In the genomic region with DNA sequence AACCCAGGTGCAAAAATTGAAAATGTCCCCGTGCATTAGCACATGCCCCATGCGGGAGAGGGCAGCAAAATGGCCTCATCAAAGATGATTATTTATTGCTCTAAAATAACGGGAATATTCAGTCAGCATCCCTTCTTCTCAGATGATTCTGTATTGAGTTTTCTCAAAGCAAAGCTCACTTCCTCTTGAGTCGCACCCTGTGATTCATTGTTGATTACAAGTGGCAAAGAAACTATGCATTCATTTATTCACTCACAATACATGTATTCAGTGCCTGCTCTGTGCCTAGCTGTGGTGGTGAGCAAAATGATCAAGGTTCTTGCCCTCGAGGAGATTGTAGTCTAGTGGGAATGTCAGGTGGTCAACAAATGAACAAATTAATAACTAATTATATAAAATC, we compare ENCODE assay signal across 33 cellular contexts.
"Had no signal": no experiment of that assay in that cellular context is flagged by ENCODE, and none has a peak within 500 bp of the region (broad histone marks: within the 10 kb centered on the region; RNA-seq: fewer than 3 reads in every experiment).

No MANE protein-coding gene starts in this region.

- ATAC-seq: activated CD8-positive, alpha-beta memory T cell treated with anti-CD3 and anti-CD28 coated beads, Interleukin-2, amount 10 ng/mL, durations not matched to agents 7 days and 5 days; activated CD8-positive, alpha-beta T cell treated with anti-CD3 and anti-CD28 coated beads, Interleukin-2, amount 10 ng/mL, durations not matched to agents 7 days and 5 days; effector memory CD8-positive, alpha-beta T cell; gastroesophageal sphincter; naive thymus-derived CD8-positive, alpha-beta T cell; stimulated activated memory B cell treated with anti-CD40 and anti-IgM and Interleukin-4, amounts not matched to agents 10 μg/mL and 1 μg/mL and 100 μg/mL, for 72 hours; stimulated activated naive CD8-positive, alpha-beta T cell treated with anti-CD3 and anti-CD28 coated beads, Interleukin-15, amount 100 ng/mL, for 72 hours had no signal

- H3K27ac Mint-ChIP-seq: activated B cell treated with CpG ODN at 0.5 μM for 24 hours; activated CD8-positive, alpha-beta memory T cell treated with anti-CD3 and anti-CD28 coated beads, Interleukin-2, amount 10 ng/mL, durations not matched to agents 7 days and 5 days; activated CD8-positive, alpha-beta T cell treated with anti-CD3 and anti-CD28 coated beads, Interleukin-2, amount 10 ng/mL, durations not matched to agents 7 days and 5 days; activated naive CD8-positive, alpha-beta T cell; effector memory CD8-positive, alpha-beta T cell; stimulated activated memory B cell treated with anti-CD40 and anti-IgM and Interleukin-4, amounts not matched to agents 10 μg/mL and 1 μg/mL and 100 μg/mL, for 72 hours; stimulated activated naive CD8-positive, alpha-beta T cell treated with anti-CD3 and anti-CD28 coated beads, Interleukin-15, amount 100 ng/mL, for 72 hours; T-helper 2 cell treated with Interferon-gamma antibody and Interleukin-4, amounts not matched to agents 5 μg/mL and 100 μg/mL, for 36 hours had no signal

- H3K36me3 ChIP-seq: adrenal gland, ascending aorta, esophagus muscularis mucosa, gastroesophageal sphincter, right atrium auricular region, thyroid gland, upper lobe of left lung, vagina had no signal

- H3K27me3 ChIP-seq: adrenal gland, ascending aorta, right atrium auricular region, thyroid gland, upper lobe of left lung, vagina had no signal

- FAIRE-seq: kidney had no signal

- H2AFZ ChIP-seq: parathyroid adenoma had no signal

- H3K4me1 Mint-ChIP-seq: activated B cell treated with CpG ODN at 0.5 μM for 24 hours; activated CD8-positive, alpha-beta memory T cell treated with anti-CD3 and anti-CD28 coated beads, Interleukin-2, amount 10 ng/mL, durations not matched to agents 7 days and 5 days; naive thymus-derived CD8-positive, alpha-beta T cell; stimulated activated memory B cell treated with anti-CD40 and anti-IgM and Interleukin-4, amounts not matched to agents 10 μg/mL and 1 μg/mL and 100 μg/mL, for 72 hours; stimulated activated naive CD8-positive, alpha-beta T cell treated with anti-CD3 and anti-CD28 coated beads, Interleukin-15, amount 100 ng/mL, for 72 hours had no signal

- H3K4me2 ChIP-seq: smooth muscle cell had no signal

- H3K79me2 ChIP-seq: parathyroid adenoma had no signal

- H3K9me3 Mint-ChIP-seq: activated B cell treated with CpG ODN at 0.5 μM for 24 hours; effector memory CD8-positive, alpha-beta T cell; stimulated activated memory B cell treated with anti-CD40 and anti-IgM and Interleukin-4, amounts not matched to agents 10 μg/mL and 1 μg/mL and 100 μg/mL, for 72 hours; stimulated activated naive CD8-positive, alpha-beta T cell treated with anti-CD3 and anti-CD28 coated beads, Interleukin-15, amount 100 ng/mL, for 72 hours; T-helper 2 cell treated with Interferon-gamma antibody and Interleukin-4, amounts not matched to agents 5 μg/mL and 100 μg/mL, for 36 hours had no signal

- H3K9ac ChIP-seq: parathyroid adenoma had no signal

- H3K27me3 Mint-ChIP-seq: activated CD8-positive, alpha-beta memory T cell treated with anti-CD3 and anti-CD28 coated beads, Interleukin-2, amount 10 ng/mL, durations not matched to agents 7 days and 5 days; stimulated activated memory B cell treated with anti-CD40 and anti-IgM and Interleukin-4, amounts not matched to agents 10 μg/mL and 1 μg/mL and 100 μg/mL, for 72 hours had no signal

- H3K9me3 ChIP-seq: adrenal gland, ascending aorta, esophagus muscularis mucosa, gastroesophageal sphincter, right atrium auricular region, thyroid gland, upper lobe of left lung, vagina had no signal

- H3K4me3 Mint-ChIP-seq: activated B cell treated with CpG ODN at 0.5 μM for 24 hours; activated CD8-positive, alpha-beta memory T cell treated with anti-CD3 and anti-CD28 coated beads, Interleukin-2, amount 10 ng/mL, durations not matched to agents 7 days and 5 days; activated CD8-positive, alpha-beta T cell treated with anti-CD3 and anti-CD28 coated beads, Interleukin-2, amount 10 ng/mL, durations not matched to agents 7 days and 5 days; activated naive CD8-positive, alpha-beta T cell; effector memory CD8-positive, alpha-beta T cell; naive thymus-derived CD8-positive, alpha-beta T cell; neural crest cell; stimulated activated memory B cell treated with anti-CD40 and anti-IgM and Interleukin-4, amounts not matched to agents 10 μg/mL and 1 μg/mL and 100 μg/mL, for 72 hours; stimulated activated naive CD8-positive, alpha-beta T cell treated with anti-CD3 and anti-CD28 coated beads, Interleukin-15, amount 100 ng/mL, for 72 hours; T-helper 2 cell treated with Interferon-gamma antibody and Interleukin-4, amounts not matched to agents 5 μg/mL and 100 μg/mL, for 36 hours had no signal

- H3K4me3 ChIP-seq: adrenal gland, ascending aorta, esophagus muscularis mucosa, gastroesophageal sphincter, right atrium auricular region, smooth muscle cell, thyroid gland, upper lobe of left lung, vagina had no signal

- DNase-seq: activated B cell treated with CpG ODN at 0.5 μM for 24 hours; activated CD8-positive, alpha-beta memory T cell treated with anti-CD3 and anti-CD28 coated beads, Interleukin-2, amount 10 ng/mL, durations not matched to agents 7 days and 5 days; activated CD8-positive, alpha-beta T cell treated with anti-CD3 and anti-CD28 coated beads, Interleukin-2, amount 10 ng/mL, durations not matched to agents 7 days and 5 days; activated naive CD4-positive, alpha-beta T cell treated with Interleukin-2 at 50 U/mL for 16 hours; activated T-cell treated with anti-CD3 and anti-CD28 coated beads, Interleukin-2, amount 50 U/mL, for 48 hours; adrenal gland; caudate nucleus; cortex of kidney; effector memory CD8-positive, alpha-beta T cell; head of caudate nucleus; hippocampal formation; kidney; midbrain; naive thymus-derived CD8-positive, alpha-beta T cell; nucleus accumbens; stimulated activated CD4-positive, alpha-beta T cell treated with anti-CD3 and anti-CD28 coated beads, Interleukin-1b, Interleukin-23, amount 100 ng/mL, for 48 hours; stimulated activated CD4-positive, alpha-beta T cell treated with anti-CD3 and anti-CD28 coated beads, Interleukin-4, amount 100 ng/mL, for 4 hours; stimulated activated CD8-positive, alpha-beta memory T cell treated with anti-CD3 and anti-CD28 coated beads, Interleukin-4, amount 100 ng/mL, for 48 hours; stimulated activated naive CD8-positive, alpha-beta T cell treated with anti-CD3 and anti-CD28 coated beads, Interleukin-15, amount 100 ng/mL, for 72 hours; thyroid gland; upper lobe of left lung had no signal

- H3K27ac ChIP-seq: adrenal gland, ascending aorta, esophagus muscularis mucosa, gastroesophageal sphincter, parathyroid adenoma, right atrium auricular region, thyroid gland, upper lobe of left lung, vagina had no signal

- H3K4me1 ChIP-seq: adrenal gland, ascending aorta, gastroesophageal sphincter, parathyroid adenoma, right atrium auricular region, upper lobe of left lung, vagina had no signal

- H3K36me3 Mint-ChIP-seq: activated CD8-positive, alpha-beta memory T cell treated with anti-CD3 and anti-CD28 coated beads, Interleukin-2, amount 10 ng/mL, durations not matched to agents 7 days and 5 days; activated naive CD8-positive, alpha-beta T cell; brain; naive thymus-derived CD8-positive, alpha-beta T cell; stimulated activated memory B cell treated with anti-CD40 and anti-IgM and Interleukin-4, amounts not matched to agents 10 μg/mL and 1 μg/mL and 100 μg/mL, for 72 hours had no signal
